ENCODE assay signal across 19 cellular contexts in the genomic region with DNA sequence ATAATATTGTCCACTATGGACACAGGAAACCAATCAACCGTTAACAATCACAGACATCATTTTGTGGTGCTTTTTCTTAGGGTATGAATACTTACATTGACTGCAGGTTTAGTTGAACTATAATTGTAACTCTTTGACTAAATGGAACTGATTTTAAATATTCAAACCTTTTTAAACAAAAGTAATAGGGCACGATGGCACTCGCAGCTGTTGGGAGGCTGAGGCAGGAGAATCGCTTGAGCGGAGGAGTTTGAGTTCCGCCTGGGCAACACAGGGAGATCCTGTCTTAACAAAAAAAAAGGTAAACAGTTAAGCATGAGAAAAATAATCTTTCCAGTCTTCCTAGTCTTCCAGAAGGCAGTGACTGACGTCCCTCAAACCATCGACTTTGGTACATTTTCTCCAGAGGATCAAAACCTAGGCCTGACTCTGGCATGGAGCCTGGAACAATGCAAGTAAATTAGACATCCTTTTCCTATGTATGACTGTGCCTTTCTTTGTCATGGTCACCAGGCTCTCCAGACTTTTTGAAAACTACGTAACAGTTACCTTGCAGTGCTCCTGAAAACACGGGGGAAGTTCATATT. TPM values are rescaled to one million over a fixed set of nuclear protein-coding genes. Genes with fewer than 3 reads are reported as not detected.
DNase-seq lines count a peak whose midpoint lies in the region; ATAC-seq, FAIRE-seq and TF ChIP-seq lines count a peak whose summit lies in the region.
"Had no signal": no experiment of that assay in that cellular context is flagged by ENCODE, and none has a peak within 500 bp of the region (broad histone marks: within the 10 kb centered on the region; RNA-seq: fewer than 3 reads in every experiment).

No MANE protein-coding gene starts in this region.

- H3K27ac ChIP-seq in effector memory CD4-positive, alpha-beta T cell (ENCODE audit: insufficient read depth, low read length, poor library complexity, severe bottlenecking): no peak overlapping the region
- H3K27ac ChIP-seq: gastrocnemius medialis, upper lobe of left lung had no signal

- intact Hi-C loops in activated naive CD4-positive, alpha-beta T cell treated with anti-CD3 and anti-CD28 coated beads for 36 hours (cut with micrococcal nuclease): loop anchor here (1.0 to 5.0 kb wide), 3 partner anchors 21 to 507 kb away; no protein-coding TSS in a partner anchor

- H3K27ac Mint-ChIP-seq in activated naive CD4-positive, alpha-beta T cell treated with anti-CD3 and anti-CD28 coated beads for 36 hours: no peak overlapping the region
- no peak overlapping the region for H3K27ac Mint-ChIP-seq in activated naive CD4-positive, alpha-beta T cell treated with anti-CD3 and anti-CD28 coated beads, Interleukin-2, amount 50 U/mL, for 72 hours
- H3K27ac Mint-ChIP-seq in T-cell (peak overlapping the region in 1 of 2 donors; percentile 0), osteocyte (ENCODE audit: unreplicated experiment) (no peak overlapping the region)
- H3K27ac Mint-ChIP-seq: stimulated activated memory B cell treated with anti-CD40 and anti-IgM and Interleukin-4, amounts not matched to agents 10 μg/mL and 1 μg/mL and 100 μg/mL, for 72 hours had no signal

- H3K27me3 Mint-ChIP-seq in activated naive CD4-positive, alpha-beta T cell treated with anti-CD3 and anti-CD28 coated beads for 36 hours (ENCODE audit: low read depth): peaks cover 67% of the 10 kb centered on the region
- H3K27me3 Mint-ChIP-seq in T-cell: peaks cover 65 to 71% of the 10 kb centered on the region in 2 donors
- peaks cover 83% of the 10 kb centered on the region for H3K27me3 Mint-ChIP-seq in osteocyte (ENCODE audit: unreplicated experiment)

- ATAC-seq in activated naive CD4-positive, alpha-beta T cell treated with anti-CD3 and anti-CD28 coated beads, Interleukin-2, amount 50 U/mL, for 72 hours: no peak
- no peak for ATAC-seq in T-cell (replicated peaks in 1 of 4)

- POLR2A ChIA-PET in T-cell (lab: Charles Lee): no interaction called here

- no peaks in the 10 kb centered on the region for H3K36me3 ChIP-seq in effector memory CD4-positive, alpha-beta T cell (ENCODE audit: control insufficient read depth, insufficient read depth, low read length)
- H3K36me3 ChIP-seq: gastrocnemius medialis, upper lobe of left lung had no signal

- H3K4me3 ChIP-seq in effector memory CD4-positive, alpha-beta T cell (ENCODE audit: insufficient read depth, low read depth, low read length, poor library complexity, severe bottlenecking): peak overlapping the region; percentile 71

- TF ChIP-seq POLR2A in GM12891 (IDR thresholded peaks at IDR 0.05; ENCODE audit: low read depth, low read length): no peak

- peak overlapping the region; percentile 29 for H3K4me3 Mint-ChIP-seq in activated naive CD4-positive, alpha-beta T cell treated with anti-CD3 and anti-CD28 coated beads for 36 hours
- peak overlapping the region; percentile 57 to 83 (median 79) for H3K4me3 Mint-ChIP-seq in T-cell
- peak overlapping the region; percentile 20 for H3K4me3 Mint-ChIP-seq in osteocyte (ENCODE audit: unreplicated experiment)

- CTCF ChIA-PET in activated naive CD4-positive, alpha-beta T cell treated with anti-CD3 and anti-CD28 coated beads for 36 hours (lab: Charles Lee): interaction anchor here (0.9 to 2.5 kb wide), 7 partner anchors 21 to 317 kb away, joined by 3 to 43 read pairs (median 5); no protein-coding TSS in a partner anchor
- CTCF ChIA-PET in T-cell (lab: Charles Lee): interaction anchor here (0.6 to 1.5 kb wide), 3 partner anchors 14 to 223 kb away, joined by 3 to 4 read pairs (median 3); no protein-coding TSS in a partner anchor

- peaks cover 40% of the 10 kb centered on the region for H3K27me3 ChIP-seq in effector memory CD4-positive, alpha-beta T cell (replicated peaks; ENCODE audit: control insufficient read depth, insufficient read depth, low read length, poor library complexity, severe bottlenecking)

- no peaks in the 10 kb centered on the region for H3K36me3 Mint-ChIP-seq in activated naive CD4-positive, alpha-beta T cell treated with anti-CD3 and anti-CD28 coated beads for 36 hours (ENCODE audit: low read depth)
- no peaks in the 10 kb centered on the region for H3K36me3 Mint-ChIP-seq in activated naive CD4-positive, alpha-beta T cell treated with anti-CD3 and anti-CD28 coated beads, Interleukin-2, amount 50 U/mL, for 72 hours
- H3K36me3 Mint-ChIP-seq in T-cell: no peaks in the 10 kb centered on the region
- no peaks in the 10 kb centered on the region for H3K36me3 Mint-ChIP-seq in osteocyte (ENCODE audit: unreplicated experiment)
- H3K36me3 Mint-ChIP-seq: stimulated activated memory B cell treated with anti-CD40 and anti-IgM and Interleukin-4, amounts not matched to agents 10 μg/mL and 1 μg/mL and 100 μg/mL, for 72 hours had no signal

- DNase-seq in activated naive CD4-positive, alpha-beta T cell treated with anti-CD3 and anti-CD28 coated beads for 36 hours: no peak
- DNase-seq in activated naive CD4-positive, alpha-beta T cell treated with anti-CD3 and anti-CD28 coated beads, Interleukin-2, amount 50 U/mL, for 72 hours (ENCODE audit: low spot score in 2 of 2): no peak
- DNase-seq in T-cell (no peak), osteocyte (ENCODE audit: extremely low spot score, unreplicated experiment) (no peak), GM12891 (ENCODE audit: insufficient read length, low spot score) (no peak), NCI-H1436 treated with DMSO at 0.1 percent for 48 hours (lab: John Stamatoyannopoulos, UW) (no peak)
- no peak for DNase-seq in effector memory CD4-positive, alpha-beta T cell
- no peak for DNase-seq in stimulated activated CD4-positive, alpha-beta T cell treated with anti-CD3 and anti-CD28 coated beads, Interleukin-4, amount 100 ng/mL, for 4 hours
- DNase-seq: activated CD4-positive, alpha-beta T cell treated with anti-CD3 and anti-CD28 coated beads for 48 hours; caudate nucleus; gastrocnemius medialis; mammary epithelial cell; NCI-H2171; occipital lobe had no signal

- no peak for FAIRE-seq in GM12891 (lab: Jason Lieb, UNC)

- H3K9me3 Mint-ChIP-seq in activated naive CD4-positive, alpha-beta T cell treated with anti-CD3 and anti-CD28 coated beads for 36 hours: no peaks in the 10 kb centered on the region
- H3K9me3 Mint-ChIP-seq in activated naive CD4-positive, alpha-beta T cell treated with anti-CD3 and anti-CD28 coated beads, Interleukin-2, amount 50 U/mL, for 72 hours: no peaks in the 10 kb centered on the region
- H3K9me3 Mint-ChIP-seq in T-cell (no peaks in the 10 kb centered on the region), osteocyte (ENCODE audit: unreplicated experiment) (no peaks in the 10 kb centered on the region)

- H3K4me1 ChIP-seq in effector memory CD4-positive, alpha-beta T cell (ENCODE audit: control insufficient read depth, insufficient read depth, low read length, poor library complexity, severe bottlenecking): peaks cover 27% of the 10 kb centered on the region

- no peaks in the 10 kb centered on the region for H3K9me3 ChIP-seq in effector memory CD4-positive, alpha-beta T cell (ENCODE audit: control insufficient read depth, low read length)
- H3K9me3 ChIP-seq: gastrocnemius medialis had no signal

- peaks cover 18% of the 10 kb centered on the region for H3K4me1 Mint-ChIP-seq in activated naive CD4-positive, alpha-beta T cell treated with anti-CD3 and anti-CD28 coated beads for 36 hours (ENCODE audit: low read depth)
- peaks cover 29 to 36% (median 33%) of the 10 kb centered on the region in 3 donors for H3K4me1 Mint-ChIP-seq in T-cell
- H3K4me1 Mint-ChIP-seq in osteocyte (ENCODE audit: unreplicated experiment): peaks cover 22% of the 10 kb centered on the region

- TF ChIP-seq CTCF in osteocyte (IDR thresholded peaks at IDR 0.05): no peak

TF ChIP-seq in GM12891, 5 proteins besides CTCF, POLR2A, EP300 and RAD21:
- TF ChIP-seq PAX5 (IDR thresholded peaks at IDR 0.05; ENCODE audit: insufficient read depth, low read length, severe bottlenecking) (no peak), POLR2AphosphoS5 (IDR thresholded peaks at IDR 0.05; ENCODE audit: low read depth, low read length) (no peak), TAF1 (IDR thresholded peaks at IDR 0.05; ENCODE audit: low read depth, low read length) (no peak), SPI1 (IDR thresholded peaks at IDR 0.05; ENCODE audit: low read depth, low read length) (no peak)
TF ChIP-seq in GM12891: peak in this region for 0.

RNA-seq across cellular contexts. Expression of a gene that starts 16.6 kb away (rescaled TPM):
- not detected for total RNA-seq in activated naive CD4-positive, alpha-beta T cell treated with anti-CD3 and anti-CD28 coated beads for 36 hours
- total RNA-seq in activated naive CD4-positive, alpha-beta T cell treated with anti-CD3 and anti-CD28 coated beads, Interleukin-2, amount 50 U/mL, for 72 hours: not detected
- not detected for total RNA-seq in T-cell
- total RNA-seq in osteocyte: not detected in 2 replicates
- polyA plus RNA-seq in GM12891 (2012; ENCODE audit: low read depth, missing spikeins): not detected
- total RNA-seq: gastrocnemius medialis; HT1080; mammary epithelial cell; occipital lobe; skeletal muscle tissue; T-helper 1 cell treated with Interleukin-12 subunit alpha and Interleukin-12 subunit beta and Interleukin-4 antibody, amounts not matched to agents 30 ng/mL and 1 ng/mL, for 36 hours; upper lobe of left lung had no signal
- polyA plus RNA-seq: mammary epithelial cell had no signal

RNA-seq across cellular contexts. Expression of a gene that starts 21.5 kb away (rescaled TPM):
- total RNA-seq in activated naive CD4-positive, alpha-beta T cell treated with anti-CD3 and anti-CD28 coated beads for 36 hours: 10 to 100 TPM; 51.6 to 51.8 TPM
- 10 to 100 TPM; 35.2 to 63.6 TPM for total RNA-seq in activated naive CD4-positive, alpha-beta T cell treated with anti-CD3 and anti-CD28 coated beads, Interleukin-2, amount 50 U/mL, for 72 hours
- total RNA-seq in T-cell (10 to 100 TPM; 33.9 to 42.0 (median 39.1) TPM), osteocyte (34.6 and 35.9 TPM in 2 replicates)
- polyA plus RNA-seq in GM12891 (2012; ENCODE audit: low read depth, missing spikeins): 50.4 TPM

Comparison
In these comparisons a context has a peak if more than half of its experiments do, and no peak if none do; other contexts are left out.
1. H3K4me3 Mint-ChIP-seq: peak in every context shown above with its lines; median percentile 79 in T-cell; 29 in activated naive CD4-positive, alpha-beta T cell treated with anti-CD3 and anti-CD28 coated beads for 36 hours; 20 in osteocyte.